Comparison of ENCODE assay signal across 1 cellular context in the genomic region with DNA sequence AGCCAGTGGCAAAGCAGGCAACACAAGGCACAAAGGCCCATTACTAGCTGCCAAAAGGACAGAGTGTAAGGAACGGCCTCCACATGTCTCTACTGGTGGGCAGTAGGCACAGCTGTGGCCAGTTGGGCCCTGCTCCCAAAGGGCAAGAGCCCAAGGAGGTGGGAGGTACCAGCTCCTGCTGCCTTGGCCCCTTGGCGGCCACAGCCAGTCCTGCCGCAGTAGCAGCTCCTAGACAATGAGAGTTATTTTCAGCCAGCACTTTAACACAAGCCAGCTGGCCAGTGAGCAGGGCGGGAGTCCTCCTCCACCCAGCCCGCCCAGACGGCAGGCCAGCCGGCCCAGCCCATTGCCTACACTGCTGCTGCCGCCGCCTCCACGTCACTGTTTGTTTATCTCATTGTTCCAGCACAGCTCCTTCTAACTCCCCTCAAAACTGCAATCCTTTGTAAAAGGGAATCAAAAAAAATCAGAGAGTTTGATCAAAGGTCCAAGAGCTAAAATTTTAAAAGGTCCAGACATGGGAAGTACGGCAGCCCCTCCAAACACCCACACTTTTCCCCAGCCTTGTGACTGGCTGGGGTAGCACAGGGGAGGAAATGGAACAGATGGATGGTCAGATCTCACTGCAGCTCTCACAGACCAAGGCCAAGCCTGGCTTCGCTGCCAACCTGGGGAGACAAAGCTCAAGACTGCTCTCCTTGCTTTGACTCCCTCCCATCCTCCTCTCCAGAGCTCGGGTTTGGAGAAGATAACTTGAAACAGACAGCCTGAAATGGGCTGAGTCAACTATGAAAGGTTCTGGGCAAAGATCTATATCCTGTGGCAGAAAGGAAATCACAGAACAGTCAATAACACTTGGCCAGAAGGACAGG.
TF ChIP-seq lines count a peak whose summit lies in the region.

No MANE protein-coding gene starts in this region.

TF ChIP-seq in HepG2, 621 proteins besides CTCF, POLR2A, EP300 and RAD21 (continued from another document):
- TF ChIP-seq, protein P1, sequence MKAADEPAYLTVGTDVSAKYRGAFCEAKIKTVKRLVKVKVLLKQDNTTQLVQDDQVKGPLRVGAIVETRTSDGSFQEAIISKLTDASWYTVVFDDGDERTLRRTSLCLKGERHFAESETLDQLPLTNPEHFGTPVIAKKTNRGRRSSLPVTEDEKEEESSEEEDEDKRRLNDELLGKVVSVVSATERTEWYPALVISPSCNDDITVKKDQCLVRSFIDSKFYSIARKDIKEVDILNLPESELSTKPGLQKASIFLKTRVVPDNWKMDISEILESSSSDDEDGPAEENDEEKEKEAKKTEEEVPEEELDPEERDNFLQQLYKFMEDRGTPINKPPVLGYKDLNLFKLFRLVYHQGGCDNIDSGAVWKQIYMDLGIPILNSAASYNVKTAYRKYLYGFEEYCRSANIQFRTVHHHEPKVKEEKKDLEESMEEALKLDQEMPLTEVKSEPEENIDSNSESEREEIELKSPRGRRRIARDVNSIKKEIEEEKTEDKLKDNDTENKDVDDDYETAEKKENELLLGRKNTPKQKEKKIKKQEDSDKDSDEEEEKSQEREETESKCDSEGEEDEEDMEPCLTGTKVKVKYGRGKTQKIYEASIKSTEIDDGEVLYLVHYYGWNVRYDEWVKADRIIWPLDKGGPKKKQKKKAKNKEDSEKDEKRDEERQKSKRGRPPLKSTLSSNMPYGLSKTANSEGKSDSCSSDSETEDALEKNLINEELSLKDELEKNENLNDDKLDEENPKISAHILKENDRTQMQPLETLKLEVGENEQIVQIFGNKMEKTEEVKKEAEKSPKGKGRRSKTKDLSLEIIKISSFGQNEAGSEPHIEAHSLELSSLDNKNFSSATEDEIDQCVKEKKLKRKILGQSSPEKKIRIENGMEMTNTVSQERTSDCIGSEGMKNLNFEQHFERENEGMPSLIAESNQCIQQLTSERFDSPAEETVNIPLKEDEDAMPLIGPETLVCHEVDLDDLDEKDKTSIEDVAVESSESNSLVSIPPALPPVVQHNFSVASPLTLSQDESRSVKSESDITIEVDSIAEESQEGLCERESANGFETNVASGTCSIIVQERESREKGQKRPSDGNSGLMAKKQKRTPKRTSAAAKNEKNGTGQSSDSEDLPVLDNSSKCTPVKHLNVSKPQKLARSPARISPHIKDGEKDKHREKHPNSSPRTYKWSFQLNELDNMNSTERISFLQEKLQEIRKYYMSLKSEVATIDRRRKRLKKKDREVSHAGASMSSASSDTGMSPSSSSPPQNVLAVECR (CRISPR knock-in tag; IDR thresholded peaks at IDR 0.05; ENCODE audit: borderline replicate concordance) = peak; percentile 31; the same call in 1 of the 2 replicates
- TF ChIP-seq SP4 (CRISPR knock-in tag; IDR thresholded peaks at IDR 0.05) (no peak), GPN1 (CRISPR knock-in tag; IDR thresholded peaks at IDR 0.05; ENCODE audit: borderline replicate concordance) (no peak), THYN1 (CRISPR knock-in tag; IDR thresholded peaks at IDR 0.05; ENCODE audit: borderline replicate concordance, low read depth) (no peak), ZBTB7A (CRISPR knock-in tag; IDR thresholded peaks at IDR 0.05) (no peak), RFXANK (CRISPR knock-in tag; IDR thresholded peaks at IDR 0.05) (no peak), MIER3 (CRISPR knock-in tag; IDR thresholded peaks at IDR 0.05; ENCODE audit: borderline replicate concordance) (no peak), POLR2G (IDR thresholded peaks at IDR 0.05; ENCODE audit: low read depth, low read length) (no peak), HNRNPL (IDR thresholded peaks at IDR 0.05; ENCODE audit: low read depth, low read length) (0 out of 2 replicates have a peak, but pooled peaks have one; percentile 44), NR2F6 (IDR thresholded peaks at IDR 0.05) (no peak), NR2F6 (CRISPR knock-in tag; IDR thresholded peaks at IDR 0.05) (no peak), ZNF670 (CRISPR knock-in tag; IDR thresholded peaks at IDR 0.05; ENCODE audit: borderline replicate concordance) (no peak), ERF (CRISPR knock-in tag; IDR thresholded peaks at IDR 0.05) (no peak), ZNF382 (CRISPR knock-in tag; IDR thresholded peaks at IDR 0.05; ENCODE audit: borderline replicate concordance) (no peak), WIZ (CRISPR knock-in tag; IDR thresholded peaks at IDR 0.05) (no peak)
- TF ChIP-seq, protein P2, sequence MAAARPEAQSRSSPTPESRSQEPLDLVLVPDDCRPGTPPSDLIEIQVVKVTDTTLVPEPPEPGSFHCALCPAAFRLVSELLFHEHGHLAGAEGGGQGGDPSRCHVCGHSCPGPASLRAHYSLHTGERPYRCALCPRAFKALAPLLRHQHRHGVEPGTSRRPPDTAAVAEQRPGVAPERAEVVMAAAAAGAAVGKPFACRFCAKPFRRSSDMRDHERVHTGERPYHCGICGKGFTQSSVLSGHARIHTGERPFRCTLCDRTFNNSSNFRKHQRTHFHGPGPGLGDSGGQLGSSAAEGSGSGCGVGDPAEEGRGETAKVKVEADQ (CRISPR knock-in tag; IDR thresholded peaks at IDR 0.05; ENCODE audit: borderline replicate concordance) = 0 out of 2 replicates have a peak, but pooled peaks have one; percentile 40
- TF ChIP-seq, protein P3, sequence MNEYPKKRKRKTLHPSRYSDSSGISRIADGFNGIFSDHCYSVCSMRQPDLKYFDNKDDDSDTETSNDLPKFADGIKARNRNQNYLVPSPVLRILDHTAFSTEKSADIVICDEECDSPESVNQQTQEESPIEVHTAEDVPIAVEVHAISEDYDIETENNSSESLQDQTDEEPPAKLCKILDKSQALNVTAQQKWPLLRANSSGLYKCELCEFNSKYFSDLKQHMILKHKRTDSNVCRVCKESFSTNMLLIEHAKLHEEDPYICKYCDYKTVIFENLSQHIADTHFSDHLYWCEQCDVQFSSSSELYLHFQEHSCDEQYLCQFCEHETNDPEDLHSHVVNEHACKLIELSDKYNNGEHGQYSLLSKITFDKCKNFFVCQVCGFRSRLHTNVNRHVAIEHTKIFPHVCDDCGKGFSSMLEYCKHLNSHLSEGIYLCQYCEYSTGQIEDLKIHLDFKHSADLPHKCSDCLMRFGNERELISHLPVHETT (CRISPR knock-in tag; conservative IDR thresholded peaks at IDR 0.05) = no peak
- TF ChIP-seq, protein P4, sequence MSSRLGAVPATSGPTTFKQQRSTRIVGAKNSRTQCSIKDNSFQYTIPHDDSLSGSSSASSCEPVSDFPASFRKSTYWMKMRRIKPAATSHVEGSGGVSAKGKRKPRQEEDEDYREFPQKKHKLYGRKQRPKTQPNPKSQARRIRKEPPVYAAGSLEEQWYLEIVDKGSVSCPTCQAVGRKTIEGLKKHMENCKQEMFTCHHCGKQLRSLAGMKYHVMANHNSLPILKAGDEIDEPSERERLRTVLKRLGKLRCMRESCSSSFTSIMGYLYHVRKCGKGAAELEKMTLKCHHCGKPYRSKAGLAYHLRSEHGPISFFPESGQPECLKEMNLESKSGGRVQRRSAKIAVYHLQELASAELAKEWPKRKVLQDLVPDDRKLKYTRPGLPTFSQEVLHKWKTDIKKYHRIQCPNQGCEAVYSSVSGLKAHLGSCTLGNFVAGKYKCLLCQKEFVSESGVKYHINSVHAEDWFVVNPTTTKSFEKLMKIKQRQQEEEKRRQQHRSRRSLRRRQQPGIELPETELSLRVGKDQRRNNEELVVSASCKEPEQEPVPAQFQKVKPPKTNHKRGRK (CRISPR knock-in tag; IDR thresholded peaks at IDR 0.05) = no peak
